In genomic region chr17:45235071-45236001, GRCh38 we compare ENCODE assay signal across 8 cellular contexts. TPM values are rescaled to one million over a fixed set of nuclear protein-coding genes. Genes with fewer than 3 reads are reported as not detected.
DNase-seq lines count a peak whose midpoint lies in the region; ATAC-seq and TF ChIP-seq lines count a peak whose summit lies in the region.

No MANE protein-coding gene starts in this region.

- DNase-seq in DMS114 treated with DMSO at 0.1 percent for 48 hours (lab: John Stamatoyannopoulos, UW; ENCODE audit: unreplicated experiment) (peak; percentile 31), KBM-7 (peak; percentile 89), SK-N-DZ (ENCODE audit: low spot score) (peak; percentile 82), glutamatergic neuron (peak; percentile 86), posterior cingulate gyrus (peak in 6 of 10 donors; percentile 55 to 88 (median 63))
- peak; percentile 89 for DNase-seq in activated naive CD4-positive, alpha-beta T cell treated with anti-CD3 and anti-CD28 coated beads for 36 hours

- peak; percentile 80 for TF ChIP-seq CTCF in glutamatergic neuron (IDR thresholded peaks at IDR 0.05; ENCODE audit: partially characterized antibody, unreplicated experiment)

- H3K4me3 Mint-ChIP-seq in activated naive CD4-positive, alpha-beta T cell treated with anti-CD3 and anti-CD28 coated beads for 36 hours, result no peak overlapping the region
- H3K4me3 Mint-ChIP-seq in glutamatergic neuron (ENCODE audit: unreplicated experiment), result no peak overlapping the region

- H3K9me3 Mint-ChIP-seq in activated naive CD4-positive, alpha-beta T cell treated with anti-CD3 and anti-CD28 coated beads for 36 hours, result no peaks in the 10 kb centered on the region
- peaks cover 6% of the 10 kb centered on the region for H3K9me3 Mint-ChIP-seq in glutamatergic neuron (ENCODE audit: unreplicated experiment)

- peaks cover 51% of the 10 kb centered on the region for H3K36me3 Mint-ChIP-seq in activated naive CD4-positive, alpha-beta T cell treated with anti-CD3 and anti-CD28 coated beads for 36 hours (ENCODE audit: low read depth)
- H3K36me3 Mint-ChIP-seq in glutamatergic neuron (ENCODE audit: unreplicated experiment), result peaks cover 5% of the 10 kb centered on the region

- H3K27me3 Mint-ChIP-seq in activated naive CD4-positive, alpha-beta T cell treated with anti-CD3 and anti-CD28 coated beads for 36 hours (ENCODE audit: low read depth), result no peaks in the 10 kb centered on the region
- H3K27me3 Mint-ChIP-seq in glutamatergic neuron (ENCODE audit: unreplicated experiment), result peaks cover 13% of the 10 kb centered on the region

- intact Hi-C loops in activated naive CD4-positive, alpha-beta T cell treated with anti-CD3 and anti-CD28 coated beads for 36 hours (cut with micrococcal nuclease), result loop anchor here (1.0 kb wide), 4 partner anchors 9 to 150 kb away; no protein-coding TSS in a partner anchor
- intact Hi-C loops in posterior cingulate gyrus (cut with DNase I), result no loop called here

- peak overlapping the region; percentile 89 for H3K27ac Mint-ChIP-seq in activated naive CD4-positive, alpha-beta T cell treated with anti-CD3 and anti-CD28 coated beads for 36 hours
- H3K27ac Mint-ChIP-seq in glutamatergic neuron (ENCODE audit: unreplicated experiment), result no peak overlapping the region

- in situ Hi-C loops in KBM-7 (cut with MboI; ENCODE audit: low pct_unique_long_range_greater_than_20kb, low sequenced_read_pairs), result no loop called here

- CTCF ChIA-PET in activated naive CD4-positive, alpha-beta T cell treated with anti-CD3 and anti-CD28 coated beads for 36 hours (lab: Charles Lee), result interaction anchor here (0.8 to 11.9 kb wide), 20 partner anchors 12 to 150 kb away, joined by 3 to 412 read pairs (median 4); partner anchors contain the start of genes ACBD4 and FMNL1

- peaks cover 53% of the 10 kb centered on the region for H3K4me1 Mint-ChIP-seq in activated naive CD4-positive, alpha-beta T cell treated with anti-CD3 and anti-CD28 coated beads for 36 hours (ENCODE audit: low read depth)
- peaks cover 11% of the 10 kb centered on the region for H3K4me1 Mint-ChIP-seq in glutamatergic neuron (ENCODE audit: low read depth, unreplicated experiment)

- ATAC-seq in GM21515 (IDR thresholded peaks at IDR 0.05; ENCODE audit: unreplicated experiment), result no peak
- no peak for ATAC-seq in GM18519 (IDR thresholded peaks at IDR 0.05; ENCODE audit: low FRiP score, unreplicated experiment)

RNA-seq across cellular contexts. Expression of gene FMNL1, which starts 13.7 kb away (rescaled TPM):
- 1.7 and 1.9 TPM in 2 replicates for polyA plus RNA-seq in SK-N-DZ (2014; cell fraction: cytosol; rRNA removed)
- 3.2 and 6.7 TPM in 2 replicates for polyA plus RNA-seq in SK-N-DZ (2014; cell fraction: nucleus; rRNA removed)
- total RNA-seq in activated naive CD4-positive, alpha-beta T cell treated with anti-CD3 and anti-CD28 coated beads for 36 hours, result 100 to 1,000 TPM; 228 to 242 TPM
- 24.2 TPM for total RNA-seq in glutamatergic neuron (ENCODE audit: unreplicated experiment)

RNA-seq across cellular contexts. Expression of gene SPATA32, which starts 26.6 kb away (rescaled TPM):
- polyA plus RNA-seq in SK-N-DZ (2014; cell fraction: cytosol; rRNA removed), result not detected in 2 replicates
- polyA plus RNA-seq in SK-N-DZ (2014; cell fraction: nucleus; rRNA removed), result not detected in 2 replicates
- total RNA-seq in activated naive CD4-positive, alpha-beta T cell treated with anti-CD3 and anti-CD28 coated beads for 36 hours, result under 1 TPM in 1 of 2 experiments, not detected in 1; 0.12 TPM
- not detected for total RNA-seq in glutamatergic neuron (ENCODE audit: unreplicated experiment)

Comparison
In these comparisons a context has a peak if more than half of its experiments do, and no peak if none do; other contexts are left out.
1. DNase-seq: peak in every context shown above with its lines; median percentile 89 in KBM-7; 89 in activated naive CD4-positive, alpha-beta T cell treated with anti-CD3 and anti-CD28 coated beads for 36 hours; 86 in glutamatergic neuron; 82 in SK-N-DZ; 63 in posterior cingulate gyrus; 31 in DMS114 treated with DMSO at 0.1 percent for 48 hours.